Comparison of ENCODE assay signal across 22 cellular contexts in genomic region chr5:152503206-152503605, GRCh38.
"Had no signal": no experiment of that assay in that cellular context is flagged by ENCODE, and none has a peak within 500 bp of the region (broad histone marks: within the 10 kb centered on the region; RNA-seq: fewer than 3 reads in every experiment).

No MANE protein-coding gene starts in this region.

- H3K9ac ChIP-seq: parathyroid adenoma had no signal

- H3K4me2 ChIP-seq: smooth muscle cell had no signal

- H3K4me3 Mint-ChIP-seq: activated T-cell treated with anti-CD3 and anti-CD28 coated beads, Interleukin-2, amount 50 U/mL, for 72 hours; central memory CD8-positive, alpha-beta T cell; neural crest cell; stimulated activated naive CD8-positive, alpha-beta T cell treated with anti-CD3 and anti-CD28 coated beads, Interleukin-15, Interleukin-2, amounts not matched to agents 100 ng/mL and 50 ng/mL, for 24 hours; type B pancreatic cell had no signal

- H3K36me3 Mint-ChIP-seq: activated naive CD4-positive, alpha-beta T cell treated with anti-CD3 and anti-CD28 coated beads, Interleukin-2, amount 50 U/mL, for 72 hours; type B pancreatic cell had no signal

- H3K27ac ChIP-seq: left ventricle myocardium inferior, parathyroid adenoma, psoas muscle, right atrium auricular region, vagina, VCaP had no signal

- ATAC-seq: activated naive CD4-positive, alpha-beta T cell treated with anti-CD3 and anti-CD28 coated beads, Interleukin-2, amount 50 U/mL, for 72 hours; activated T-cell treated with anti-CD3 and anti-CD28 coated beads, Interleukin-2, amount 50 U/mL, for 72 hours; psoas muscle had no signal

- H3K27ac Mint-ChIP-seq: activated naive CD4-positive, alpha-beta T cell treated with anti-CD3 and anti-CD28 coated beads, Interleukin-2, amount 50 U/mL, for 72 hours; activated T-cell treated with anti-CD3 and anti-CD28 coated beads, Interleukin-2, amount 50 U/mL, for 72 hours; stimulated activated naive CD8-positive, alpha-beta T cell treated with anti-CD3 and anti-CD28 coated beads, Interleukin-15, Interleukin-2, amounts not matched to agents 100 ng/mL and 50 ng/mL, for 24 hours; type B pancreatic cell had no signal

- H3K4me1 ChIP-seq: parathyroid adenoma, psoas muscle, right atrium auricular region, vagina had no signal

- H3K9me3 ChIP-seq: left ventricle myocardium inferior, psoas muscle, right atrium auricular region, vagina had no signal

- H3K27me3 ChIP-seq: right atrium auricular region, vagina had no signal

- H3K4me3 ChIP-seq: left ventricle myocardium inferior, lung, psoas muscle, right atrium auricular region, smooth muscle cell, vagina had no signal

- H3K4me1 Mint-ChIP-seq: central memory CD8-positive, alpha-beta T cell had no signal

- DNase-seq: activated CD4-positive, alpha-beta T cell treated with anti-CD3 and anti-CD28 coated beads for 4 hours; activated CD4-positive, alpha-beta T cell treated with anti-CD3 and anti-CD28 coated beads, Interleukin-2, amount 50 U/mL, for 4 hours; activated naive CD4-positive, alpha-beta T cell; activated T-cell treated with anti-CD3 and anti-CD28 coated beads for 4 hours; activated T-cell treated with anti-CD3 and anti-CD28 coated beads, Interleukin-2, amount 50 U/mL, for 72 hours; effector CD8-positive, alpha-beta T cell; left ventricle myocardium inferior; occipital lobe; psoas muscle; stimulated activated CD4-positive, alpha-beta T cell treated with anti-CD3 and anti-CD28 coated beads, Interleukin-2, amount 100 ng/mL, for 24 hours; substantia nigra had no signal

- H3K9me3 Mint-ChIP-seq: activated naive CD4-positive, alpha-beta T cell treated with anti-CD3 and anti-CD28 coated beads, Interleukin-2, amount 50 U/mL, for 72 hours; activated T-cell treated with anti-CD3 and anti-CD28 coated beads, Interleukin-2, amount 50 U/mL, for 72 hours; central memory CD8-positive, alpha-beta T cell; neural crest cell; stimulated activated naive CD8-positive, alpha-beta T cell treated with anti-CD3 and anti-CD28 coated beads, Interleukin-15, Interleukin-2, amounts not matched to agents 100 ng/mL and 50 ng/mL, for 24 hours; type B pancreatic cell had no signal

- H2AFZ ChIP-seq: parathyroid adenoma had no signal

- H3K36me3 ChIP-seq: left ventricle myocardium inferior, right atrium auricular region, vagina had no signal
